ENCODE assay signal across 8 cellular contexts in the genomic region with DNA sequence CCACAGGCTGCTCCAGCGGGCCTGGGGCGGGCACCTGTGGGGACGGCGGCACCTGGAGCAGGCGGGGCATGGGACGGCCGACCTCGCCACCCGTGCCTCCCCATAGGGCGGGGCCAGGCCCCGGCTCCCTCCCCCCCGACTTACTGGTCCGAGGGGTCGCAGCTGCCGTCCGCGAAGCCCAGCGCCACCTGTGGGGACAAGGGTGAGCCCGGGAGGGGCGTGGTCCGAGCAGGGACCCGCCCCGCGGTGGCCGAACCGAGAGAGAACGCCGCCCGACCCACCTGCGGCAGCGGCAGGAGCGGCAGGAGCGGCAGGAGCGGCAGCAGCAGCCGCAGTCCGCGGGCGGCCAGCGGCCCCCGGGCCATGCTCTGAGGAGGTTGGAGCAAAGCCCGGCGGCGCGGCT.
DNase-seq lines count a peak whose midpoint lies in the region; ATAC-seq and TF ChIP-seq lines count a peak whose summit lies in the region.

A gene (minus strand): TSS at position 379 of the 403 bp plus-strand sequence. CDS start 14 bp downstream, at position 365.

- no peaks in the 10 kb centered on the region for H3K27me3 ChIP-seq in DND-41 (ENCODE audit: insufficient read depth, low read length, poor library complexity)
- H3K27me3 ChIP-seq in NT2/D1 (ENCODE audit: insufficient read depth, insufficient read length) = no peaks in the 10 kb centered on the region

- H3K4me2 ChIP-seq in DND-41 (ENCODE audit: insufficient read depth, low read length) = peak within 1 kb of the TSS; percentile 75

- ATAC-seq in DND-41 (ENCODE audit: insufficient read depth, low read depth) = no peak
- ATAC-seq in GM21737 (IDR thresholded peaks at IDR 0.05; ENCODE audit: unreplicated experiment) = peak; percentile 11
- ATAC-seq in HG03095 (IDR thresholded peaks at IDR 0.05; ENCODE audit: unreplicated experiment) = no peak

- H3K9me3 ChIP-seq in DND-41 (ENCODE audit: insufficient read depth, low read length, severe bottlenecking) (no peaks in the 10 kb centered on the region), NT2/D1 (ENCODE audit: insufficient read depth, low read length) (no peaks in the 10 kb centered on the region)

- no peak within 1 kb of the TSS; the same call in 1 of the 2 replicates for H2AFZ ChIP-seq in DND-41 (ENCODE audit: low read depth, low read length)

- H3K27ac ChIP-seq in DND-41 (ENCODE audit: low read length) = no peak within 1 kb of the TSS

- H3K79me2 ChIP-seq in DND-41 (ENCODE audit: insufficient read depth, low read length) = no peaks in the 10 kb centered on the region

- no peak for TF ChIP-seq CTCF in DND-41 (IDR thresholded peaks at IDR 0.05; ENCODE audit: borderline replicate concordance, extremely low read depth, low read length, poor library complexity, severe bottlenecking)
- no peak for TF ChIP-seq CTCF in epithelial cell of esophagus (IDR thresholded peaks at IDR 0.05; ENCODE audit: insufficient read depth, low read depth, low read length, missing control alignments)
- no peak for TF ChIP-seq CTCF in retinal pigment epithelial cell (conservative IDR thresholded peaks at IDR 0.05; ENCODE audit: low read depth, low read length)

- DNase-seq in DND-41 = no peak
- no peak for DNase-seq in NT2/D1 (ENCODE audit: low read depth, low spot score)
- no peak for DNase-seq in epithelial cell of esophagus (ENCODE audit: low read depth)
- DNase-seq in retinal pigment epithelial cell (ENCODE audit: low read depth) = no peak
- DNase-seq in DMS79 (lab: John Stamatoyannopoulos, UW) = no peak
- DNase-seq in NCI-H510A (lab: John Stamatoyannopoulos, UW) = no peak

- H3K4me1 ChIP-seq in DND-41 (ENCODE audit: insufficient read depth, low read length) = peaks cover 17% of the 10 kb centered on the region
- peaks cover 33% of the 10 kb centered on the region for H3K4me1 ChIP-seq in NT2/D1 (ENCODE audit: insufficient read depth, insufficient read length)

- peak within 1 kb of the TSS in 1 of 2 experiments; percentile 55; a peak in 2 of 4 replicates for H3K4me3 ChIP-seq in DND-41 (ENCODE audit: low read depth in 1 of 2, low read length in 2 of 2)
- peak within 1 kb of the TSS; percentile 61 for H3K4me3 ChIP-seq in NT2/D1 (ENCODE audit: insufficient read length, low read depth)
- H3K4me3 ChIP-seq in epithelial cell of esophagus (ENCODE audit: low read length) = peak within 1 kb of the TSS; percentile 45
- peak within 1 kb of the TSS; percentile 37 for H3K4me3 ChIP-seq in retinal pigment epithelial cell (ENCODE audit: low read length)

- H3K9ac ChIP-seq in DND-41 (ENCODE audit: low read depth, low read length) (peak within 1 kb of the TSS; percentile 41; the same call in 1 of the 2 replicates), NT2/D1 (ENCODE audit: insufficient read length, low read depth) (peak within 1 kb of the TSS; percentile 77)

- 0 out of 2 replicates have a peak, but pooled peaks cover 12% of the 10 kb centered on the region for H4K20me1 ChIP-seq in DND-41 (ENCODE audit: insufficient read depth, low read length)

- H3K36me3 ChIP-seq in DND-41 (ENCODE audit: insufficient read depth, low read length) = no peaks in the 10 kb centered on the region
- no peaks in the 10 kb centered on the region for H3K36me3 ChIP-seq in NT2/D1 (ENCODE audit: insufficient read depth, insufficient read length, low read length)
